1 cellular context compared by ENCODE assay signal in genomic region chr20:38563802-38564431, GRCh38.
A peak's percentile ranks its signal among the peaks of the same experiment; 100 is the strongest.
TF ChIP-seq lines count a peak whose summit lies in the region.

No MANE protein-coding gene starts in this region.

TF ChIP-seq in K562, 482 proteins besides CTCF, POLR2A, EP300 and RAD21 (continued from another document and continues in another):
- peak; percentile 86 for TF ChIP-seq PHB2 (IDR thresholded peaks at IDR 0.05; ENCODE audit: low read depth)
- TF ChIP-seq FOXK2 (conservative IDR thresholded peaks at IDR 0.05 in 1 of 2, IDR thresholded peaks at IDR 0.05 in 1 of 2; ENCODE audit: low read depth in 2 of 2), result peak in 1 of 2 experiments; percentile 26; a peak in 1 of 4 replicates
- peak; percentile 63; the same call in 1 of the 2 replicates for TF ChIP-seq BCOR (IDR thresholded peaks at IDR 0.05)
- TF ChIP-seq FOSL1 (tag; conservative IDR thresholded peaks at IDR 0.05), result peak; percentile 53
- peak; percentile 81 for TF ChIP-seq ELF4 (CRISPR knock-in tag; IDR thresholded peaks at IDR 0.05)
- TF ChIP-seq HDAC2 (IDR thresholded peaks at IDR 0.05), result peak; percentile 83
- no peak for TF ChIP-seq ZNF232 (CRISPR knock-in tag; IDR thresholded peaks at IDR 0.05)
- TF ChIP-seq ZBTB34 (CRISPR knock-in tag; IDR thresholded peaks at IDR 0.05), result 0 out of 2 replicates have a peak, but pooled peaks have one; percentile 10
- peak; percentile 92 for TF ChIP-seq NFIC (IDR thresholded peaks at IDR 0.05)
- peak; percentile 70; the same call in 1 of the 2 replicates for TF ChIP-seq LCOR (CRISPR knock-in tag; IDR thresholded peaks at IDR 0.05)
- TF ChIP-seq SMARCE1 (IDR thresholded peaks at IDR 0.05), result peak; percentile 83
- TF ChIP-seq RCOR1 (IDR thresholded peaks at IDR 0.05; ENCODE audit: borderline replicate concordance in 1 of 2, low read depth in 2 of 2, low read length in 2 of 2), result peak; percentile 81 to 83; a peak in 3 of 4 replicates
- peak; percentile 75 for TF ChIP-seq SOX6 (IDR thresholded peaks at IDR 0.05)
- TF ChIP-seq CREB1 (IDR thresholded peaks at IDR 0.05), result peak; percentile 56; the same call in 1 of the 2 replicates
- TF ChIP-seq CREB1 (CRISPR knock-in tag; IDR thresholded peaks at IDR 0.05), result no peak
- 0 out of 2 replicates have a peak, but pooled peaks have one; percentile 37 for TF ChIP-seq NBN (IDR thresholded peaks at IDR 0.05; ENCODE audit: low read depth)
- TF ChIP-seq SPI1 (IDR thresholded peaks at IDR 0.05; ENCODE audit: borderline replicate concordance, low read depth, low read length), result no peak
- TF ChIP-seq DEAF1 (CRISPR knock-in tag; IDR thresholded peaks at IDR 0.05), result no peak
- TF ChIP-seq RAD51 (IDR thresholded peaks at IDR 0.05; ENCODE audit: borderline replicate concordance, low read depth), result peak; percentile 31; the same call in 1 of the 2 replicates
- peak; percentile 99 for TF ChIP-seq TEAD4 (IDR thresholded peaks at IDR 0.05; ENCODE audit: low read length)
- TF ChIP-seq TEAD4 (CRISPR knock-in tag; IDR thresholded peaks at IDR 0.05; ENCODE audit: borderline replicate concordance), result no peak
- 0 out of 2 replicates have a peak, but pooled peaks have one; percentile 40 for TF ChIP-seq SMARCC2 (IDR thresholded peaks at IDR 0.05; ENCODE audit: low read depth)
- peak; percentile 65 for TF ChIP-seq GATAD2B (IDR thresholded peaks at IDR 0.05; ENCODE audit: borderline replicate concordance)
- 0 out of 2 replicates have a peak, but pooled peaks have one; percentile 39 for TF ChIP-seq SMAD3 (CRISPR knock-in tag; conservative IDR thresholded peaks at IDR 0.05)
- peak; percentile 59; the same call in 1 of the 2 replicates for TF ChIP-seq RNF2 (IDR thresholded peaks at IDR 0.05)
- TF ChIP-seq ZNF766 (CRISPR knock-in tag; conservative IDR thresholded peaks at IDR 0.05), result 0 out of 2 replicates have a peak, but pooled peaks have one; percentile 50
- no peak for TF ChIP-seq ZNF224 (CRISPR knock-in tag; IDR thresholded peaks at IDR 0.05)
- peak; percentile 11 for TF ChIP-seq ASH1L (IDR thresholded peaks at IDR 0.05; ENCODE audit: borderline replicate concordance, low read depth, partially characterized antibody)
- TF ChIP-seq SMARCA4 (IDR thresholded peaks at IDR 0.05), result peak; percentile 92
- peak; percentile 59 for TF ChIP-seq CCNT2 (IDR thresholded peaks at IDR 0.05; ENCODE audit: borderline replicate concordance, extremely low read depth, insufficient read length, low read depth, low read length)
- TF ChIP-seq KLF16 (IDR thresholded peaks at IDR 0.05), result peak; percentile 95
- TF ChIP-seq CBX8 (IDR thresholded peaks at IDR 0.05; ENCODE audit: borderline replicate concordance, extremely low read depth, low read depth, low read length, poor library complexity, severe bottlenecking), result no peak
- TF ChIP-seq TBL1XR1 (IDR thresholded peaks at IDR 0.05; ENCODE audit: low read length in 2 of 2), result peak in 1 of 2 experiments; percentile 48; a peak in 1 of 4 replicates
- peak; percentile 90 to 94 for TF ChIP-seq KDM1A (IDR thresholded peaks at IDR 0.05)
- TF ChIP-seq SMAD4 (CRISPR knock-in tag; conservative IDR thresholded peaks at IDR 0.05), result peak; percentile 72
- no peak for TF ChIP-seq C11orf30 (IDR thresholded peaks at IDR 0.05; ENCODE audit: low read depth)
- peak; percentile 95 for TF ChIP-seq TRIM24 (IDR thresholded peaks at IDR 0.05)
- TF ChIP-seq CHAMP1 (IDR thresholded peaks at IDR 0.05), result peak; percentile 54; the same call in 1 of the 2 replicates
- no peak for TF ChIP-seq CHD4 (IDR thresholded peaks at IDR 0.05; ENCODE audit: insufficient read depth, insufficient replicate concordance, low read depth, low read length, poor library complexity, severe bottlenecking)
- peak in 1 of 2 experiments; percentile 87; a peak in 2 of 4 replicates for TF ChIP-seq HDAC1 (IDR thresholded peaks at IDR 0.05)
- no peak for TF ChIP-seq ZNF316 (IDR thresholded peaks at IDR 0.05)
- no peak for TF ChIP-seq SRSF1 (IDR thresholded peaks at IDR 0.05; ENCODE audit: low read depth, low read length)
- no peak for TF ChIP-seq JUND (IDR thresholded peaks at IDR 0.05; ENCODE audit: borderline replicate concordance, low read depth, low read length)
- 0 out of 3 replicates have a peak, but pooled peaks have one; percentile 9 for TF ChIP-seq JUND (tag; IDR thresholded peaks at IDR 0.05; ENCODE audit: borderline replicate concordance, low read depth, low read length)
- no peak for TF ChIP-seq HIVEP1 (CRISPR knock-in tag; IDR thresholded peaks at IDR 0.05)
- peak; percentile 32; the same call in 1 of the 2 replicates for TF ChIP-seq HBP1 (CRISPR knock-in tag; IDR thresholded peaks at IDR 0.05)
- peak; percentile 98 for TF ChIP-seq POLR2AphosphoS5 (IDR thresholded peaks at IDR 0.05; ENCODE audit: control insufficient read depth, insufficient read depth, low read depth, low read length)
- peak; percentile 19 for TF ChIP-seq TAF1 (IDR thresholded peaks at IDR 0.05; ENCODE audit: control insufficient read depth, extremely low read depth, insufficient read depth, low read length, severe bottlenecking)
- no peak for TF ChIP-seq ZNF518B (CRISPR knock-in tag; IDR thresholded peaks at IDR 0.05)
- peak; percentile 94 for TF ChIP-seq NCOR1 (IDR thresholded peaks at IDR 0.05)
- peak; percentile 98 for TF ChIP-seq CBFA2T3 (IDR thresholded peaks at IDR 0.05)
- peak; percentile 44; the same call in 1 of the 2 replicates for TF ChIP-seq MTA1 (IDR thresholded peaks at IDR 0.05; ENCODE audit: borderline replicate concordance)
- no peak for TF ChIP-seq SMARCB1 (IDR thresholded peaks at IDR 0.05; ENCODE audit: insufficient read length, low read depth)
- peak; percentile 65; the same call in 1 of the 2 replicates for TF ChIP-seq ZNF274 (IDR thresholded peaks at IDR 0.05; ENCODE audit: borderline replicate concordance, low read depth, low read length)
- TF ChIP-seq CBX5 (IDR thresholded peaks at IDR 0.05; ENCODE audit: borderline replicate concordance, low read depth), result no peak
- TF ChIP-seq FIP1L1 (IDR thresholded peaks at IDR 0.05; ENCODE audit: low read depth, low read length, poor library complexity, severe bottlenecking), result no peak
- TF ChIP-seq ZBED1 (IDR thresholded peaks at IDR 0.05), result 0 out of 2 replicates have a peak, but pooled peaks have one; percentile 41
- TF ChIP-seq CSDE1 (IDR thresholded peaks at IDR 0.05), result no peak
- no peak for TF ChIP-seq POLR2G (IDR thresholded peaks at IDR 0.05; ENCODE audit: low read depth, low read length)
- peak; percentile 23 for TF ChIP-seq SMAD1 (IDR thresholded peaks at IDR 0.05; ENCODE audit: low read depth, low read length, partially characterized antibody)
- no peak for TF ChIP-seq ETS1 (conservative IDR thresholded peaks at IDR 0.05; ENCODE audit: control insufficient read depth, low read depth, low read length)
- no peak for TF ChIP-seq CHD2 (IDR thresholded peaks at IDR 0.05; ENCODE audit: low read depth, low read length)
- TF ChIP-seq SLC30A9 (CRISPR knock-in tag; IDR thresholded peaks at IDR 0.05), result no peak
- TF ChIP-seq PML (IDR thresholded peaks at IDR 0.05; ENCODE audit: low read length), result peak; percentile 97
- TF ChIP-seq TEAD1 (CRISPR knock-in tag; IDR thresholded peaks at IDR 0.05), result peak; percentile 84 to 86
- TF ChIP-seq BRF1 (IDR thresholded peaks at IDR 0.05; ENCODE audit: borderline replicate concordance, extremely low read depth, insufficient read length), result no peak
- peak; percentile 97 for TF ChIP-seq CBFA2T2 (conservative IDR thresholded peaks at IDR 0.05)
- TF ChIP-seq IRF1 (CRISPR knock-in tag; IDR thresholded peaks at IDR 0.05; ENCODE audit: borderline replicate concordance), result no peak
